In genomic region chr5:158382473-158382872, GRCh38 we compare ENCODE assay signal across 8 cellular contexts.
DNase-seq lines count a peak whose midpoint lies in the region; ATAC-seq, FAIRE-seq and TF ChIP-seq lines count a peak whose summit lies in the region.

No MANE protein-coding gene starts in this region.

- no peaks in the 10 kb centered on the region for H3K9me3 ChIP-seq in SK-N-SH
- H3K9me3 ChIP-seq in fibroblast of lung (ENCODE audit: control insufficient read depth, insufficient read depth, low read depth, low read length), result no peaks in the 10 kb centered on the region
- H3K9me3 ChIP-seq in trophoblast cell (ENCODE audit: insufficient read depth, low read depth, low read length), result no peaks in the 10 kb centered on the region

- H3K4me2 ChIP-seq in SK-N-SH, result peak overlapping the region; percentile 52
- H3K4me2 ChIP-seq in fibroblast of lung (ENCODE audit: extremely low read depth, insufficient read depth, low read length), result peak overlapping the region; percentile 60
- H3K4me2 ChIP-seq in trophoblast cell (ENCODE audit: low read length), result no peak overlapping the region

- H3K27me3 ChIP-seq in BJ (ENCODE audit: control insufficient read depth, insufficient read depth, low read length) (no peaks in the 10 kb centered on the region), SK-N-SH (ENCODE audit: insufficient read depth) (no peaks in the 10 kb centered on the region), fibroblast of lung (ENCODE audit: control insufficient read depth, insufficient read depth, low read length) (no peaks in the 10 kb centered on the region), trophoblast cell (ENCODE audit: insufficient read depth, low read length) (no peaks in the 10 kb centered on the region)

- peak overlapping the region; percentile 37; the same call in 1 of the 2 replicates for H3K9ac ChIP-seq in SK-N-SH
- no peak overlapping the region for H3K9ac ChIP-seq in fibroblast of lung (ENCODE audit: insufficient read depth, low read length)
- H3K9ac ChIP-seq in trophoblast cell (ENCODE audit: low read length), result no peak overlapping the region

- H3F3A ChIP-seq in SK-N-SH (replicated peaks; ENCODE audit: insufficient read depth), result peaks cover 36% of the 10 kb centered on the region

- no peak overlapping the region for H2AK5ac ChIP-seq in trophoblast cell (ENCODE audit: low read length)

- H2AFZ ChIP-seq in SK-N-SH (ENCODE audit: low read depth) (no peak overlapping the region), fibroblast of lung (ENCODE audit: low read length) (no peak overlapping the region), trophoblast cell (ENCODE audit: insufficient read depth, low read length, poor library complexity) (no peak overlapping the region)

- peaks cover 5% of the 10 kb centered on the region for H3K27me3 Mint-ChIP-seq in endothelial cell (ENCODE audit: unreplicated experiment)

- no peaks in the 10 kb centered on the region for H3K79me1 ChIP-seq in trophoblast cell (ENCODE audit: low read length)

- H4K12ac ChIP-seq in trophoblast cell (ENCODE audit: low read depth, low read length), result no peak overlapping the region

- ATAC-seq in HG03108 (IDR thresholded peaks at IDR 0.05; ENCODE audit: unreplicated experiment), result peak; percentile 97

- peak; percentile 56 for FAIRE-seq in GM19239 (lab: Jason Lieb, UNC)

- H3K27ac ChIP-seq in SK-N-SH (ENCODE audit: low read depth in 2 of 2, low read length in 1 of 2) (peak overlapping the region in 1 of 2 experiments; percentile 93; a peak in 3 of 4 replicates), fibroblast of lung (ENCODE audit: insufficient read depth, low read length) (peak overlapping the region; percentile 13), trophoblast cell (ENCODE audit: low read depth, low read length) (no peak overlapping the region)

- no peak overlapping the region for H3K4ac ChIP-seq in trophoblast cell (ENCODE audit: low read depth, low read length)

- no peak; the same call in 1 of the 2 replicates for TF ChIP-seq RAD21 in SK-N-SH (IDR thresholded peaks at IDR 0.05; ENCODE audit: low read length)

- H3K9me2 ChIP-seq in SK-N-SH, result no peaks in the 10 kb centered on the region

- H3K79me2 ChIP-seq in SK-N-SH (ENCODE audit: insufficient read depth), result no peaks in the 10 kb centered on the region
- no peaks in the 10 kb centered on the region for H3K79me2 ChIP-seq in fibroblast of lung (ENCODE audit: control insufficient read depth, insufficient read depth, low read length)
- no peaks in the 10 kb centered on the region for H3K79me2 ChIP-seq in trophoblast cell (ENCODE audit: control insufficient read depth, insufficient read depth, low read length, poor library complexity)

- CTCF ChIA-PET in BJ (lab: Yijun Ruan, JAX) (no interaction called here), SK-N-SH (lab: Yijun Ruan, JAX) (no interaction called here)

- no peaks in the 10 kb centered on the region for H3K36me3 ChIP-seq in BJ (ENCODE audit: control insufficient read depth, insufficient read depth, low read length)
- H3K36me3 ChIP-seq in SK-N-SH (replicated peaks in 1 of 2; ENCODE audit: control insufficient read depth in 1 of 2, insufficient read depth in 2 of 2, low read length in 1 of 2), result no peaks in the 10 kb centered on the region
- no peaks in the 10 kb centered on the region for H3K36me3 ChIP-seq in fibroblast of lung (ENCODE audit: control insufficient read depth, insufficient read depth, low read length)
- no peaks in the 10 kb centered on the region for H3K36me3 ChIP-seq in trophoblast cell (ENCODE audit: control insufficient read depth in 1 of 2, insufficient read depth in 2 of 2, low read length in 2 of 2)

- H2BK5ac ChIP-seq in trophoblast cell (ENCODE audit: low read depth, low read length, poor library complexity), result no peak overlapping the region

- H3K4me1 ChIP-seq in SK-N-SH (ENCODE audit: control insufficient read depth in 1 of 2, insufficient read depth in 2 of 2, low read depth in 1 of 2, low read length in 1 of 2) (peaks cover 4 to 23% of the 10 kb centered on the region in 2 experiments), fibroblast of lung (ENCODE audit: control insufficient read depth, extremely low read depth, insufficient read depth, low read length) (peaks cover 22% of the 10 kb centered on the region), trophoblast cell (ENCODE audit: control insufficient read depth in 1 of 2, insufficient read depth in 2 of 2, low read length in 2 of 2) (peaks cover 0 to 2% of the 10 kb centered on the region in 2 experiments)

- no peak overlapping the region for H3K27ac Mint-ChIP-seq in endothelial cell (ENCODE audit: unreplicated experiment)

- DNase-seq in BJ (ENCODE audit: low read depth) (peak; percentile 89), GM19239 (ENCODE audit: insufficient read length, low spot score) (no peak), SK-N-SH (no peak), fibroblast of lung (ENCODE audit: low read depth in 2 of 2) (peak; percentile 97), trophoblast cell (peak; percentile 60 to 61), endothelial cell (ENCODE audit: low spot score) (no peak)
- no peak for DNase-seq in effector CD4-positive, alpha-beta T cell

- no peaks in the 10 kb centered on the region for H4K20me1 ChIP-seq in SK-N-SH (ENCODE audit: insufficient read depth)
- no peaks in the 10 kb centered on the region for H4K20me1 ChIP-seq in fibroblast of lung (ENCODE audit: control insufficient read depth, extremely low read depth, insufficient read depth, low read length)

- no peak overlapping the region for H3K23ac ChIP-seq in trophoblast cell (ENCODE audit: low read length)

- H4K8ac ChIP-seq in trophoblast cell (ENCODE audit: low read depth, low read length), result no peak overlapping the region

- no peak overlapping the region for H2BK120ac ChIP-seq in trophoblast cell (ENCODE audit: insufficient read depth, low read length, poor library complexity)

- H3K4me1 Mint-ChIP-seq in endothelial cell (ENCODE audit: unreplicated experiment), result no peaks in the 10 kb centered on the region

- no peak overlapping the region for H3K18ac ChIP-seq in trophoblast cell (ENCODE audit: low read length)

- H4K91ac ChIP-seq in trophoblast cell (ENCODE audit: low read depth, low read length), result no peak overlapping the region

- no peak overlapping the region for H3K4me3 Mint-ChIP-seq in endothelial cell (ENCODE audit: unreplicated experiment)

- no peak overlapping the region for H3K14ac ChIP-seq in trophoblast cell (ENCODE audit: low read length)

- no peak overlapping the region for H3K4me3 ChIP-seq in BJ (ENCODE audit: low read depth, low read length)
- H3K4me3 ChIP-seq in SK-N-SH (ENCODE audit: low read depth in 2 of 2, low read length in 1 of 2), result no peak overlapping the region
- H3K4me3 ChIP-seq in fibroblast of lung (replicated peaks in 1 of 4; ENCODE audit: control extremely low read depth in 1 of 4, insufficient read depth in 1 of 4, low read depth in 3 of 4, low read length in 4 of 4), result no peak overlapping the region
- no peak overlapping the region for H3K4me3 ChIP-seq in trophoblast cell (ENCODE audit: low read depth, low read length)

- no peak for TF ChIP-seq CTCF in BJ (IDR thresholded peaks at IDR 0.05; ENCODE audit: insufficient read depth, low read depth, low read length)
- TF ChIP-seq CTCF in SK-N-SH (IDR thresholded peaks at IDR 0.05), result no peak
- TF ChIP-seq CTCF in fibroblast of lung (conservative IDR thresholded peaks at IDR 0.05 in 1 of 2, IDR thresholded peaks at IDR 0.05 in 1 of 2; ENCODE audit: low read depth in 1 of 2, low read length in 2 of 2), result no peak
- no peak for TF ChIP-seq CTCF in endothelial cell (IDR thresholded peaks at IDR 0.05; ENCODE audit: unreplicated experiment)

- POLR2A ChIA-PET in BJ (lab: Charles Lee) (interaction anchor here (0.6 kb wide), 1 partner anchor 175 kb away, joined by 4 read pairs; no protein-coding TSS in a partner anchor), SK-N-SH (lab: Yijun Ruan, JAX) (no interaction called here)

- H3K9me3 Mint-ChIP-seq in endothelial cell (ENCODE audit: unreplicated experiment), result no peaks in the 10 kb centered on the region

- whole genome bisulfite sequencing in SK-N-SH (ENCODE audit: low lambda C conversion rate), result 4% methylated on average over 2 of the region's 2 CpGs
- no CpG with 5 or more reads among the region's 2 CpGs for WGBS in trophoblast cell (ENCODE audit: extremely low coverage, insufficient coverage, insufficient read length)

- peak in 1 of 2 experiments; percentile 91; a peak in 2 of 4 replicates for TF ChIP-seq EP300 in SK-N-SH (IDR thresholded peaks at IDR 0.05; ENCODE audit: borderline replicate concordance in 1 of 2, low read depth in 1 of 2, low read length in 1 of 2)

- H2BK12ac ChIP-seq in trophoblast cell (ENCODE audit: low read length), result no peak overlapping the region

- H3K36me3 Mint-ChIP-seq in endothelial cell (ENCODE audit: low read depth, unreplicated experiment), result no peaks in the 10 kb centered on the region

TF ChIP-seq in SK-N-SH, 30 proteins besides CTCF, POLR2A, EP300 and RAD21 (continues in another document):
- no peak for TF ChIP-seq EZH2phosphoT487 (IDR thresholded peaks at IDR 0.05; ENCODE audit: borderline replicate concordance, low read depth)
- no peak for TF ChIP-seq USF2 (IDR thresholded peaks at IDR 0.05; ENCODE audit: borderline replicate concordance, low read depth, low read length)
- TF ChIP-seq TCF12 (IDR thresholded peaks at IDR 0.05), result peak; percentile 88
- 0 out of 2 replicates have a peak, but pooled peaks have one; percentile 18 for TF ChIP-seq FOXM1 (IDR thresholded peaks at IDR 0.05; ENCODE audit: low read depth)
- TF ChIP-seq, protein P1, sequence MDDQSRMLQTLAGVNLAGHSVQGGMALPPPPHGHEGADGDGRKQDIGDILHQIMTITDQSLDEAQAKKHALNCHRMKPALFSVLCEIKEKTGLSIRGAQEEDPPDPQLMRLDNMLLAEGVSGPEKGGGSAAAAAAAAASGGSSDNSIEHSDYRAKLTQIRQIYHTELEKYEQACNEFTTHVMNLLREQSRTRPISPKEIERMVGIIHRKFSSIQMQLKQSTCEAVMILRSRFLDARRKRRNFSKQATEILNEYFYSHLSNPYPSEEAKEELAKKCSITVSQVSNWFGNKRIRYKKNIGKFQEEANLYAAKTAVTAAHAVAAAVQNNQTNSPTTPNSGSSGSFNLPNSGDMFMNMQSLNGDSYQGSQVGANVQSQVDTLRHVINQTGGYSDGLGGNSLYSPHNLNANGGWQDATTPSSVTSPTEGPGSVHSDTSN (IDR thresholded peaks at IDR 0.05), result peak; percentile 79
- TF ChIP-seq, protein P2, sequence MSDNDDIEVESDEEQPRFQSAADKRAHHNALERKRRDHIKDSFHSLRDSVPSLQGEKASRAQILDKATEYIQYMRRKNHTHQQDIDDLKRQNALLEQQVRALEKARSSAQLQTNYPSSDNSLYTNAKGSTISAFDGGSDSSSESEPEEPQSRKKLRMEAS (IDR thresholded peaks at IDR 0.05; ENCODE audit: low read depth), result peak; percentile 80
- peak; percentile 51; the same call in 1 of the 2 replicates for TF ChIP-seq POLR2AphosphoS5 (IDR thresholded peaks at IDR 0.05; ENCODE audit: low read depth, low read length)

Comparison
In these comparisons a context has a peak if more than half of its experiments do, and no peak if none do; other contexts are left out.
1. DNase-seq: peak in BJ (single experiment), fibroblast of lung (2 of 2) and trophoblast cell (2 of 2); none in GM19239 (single experiment), SK-N-SH (single experiment), endothelial cell (single experiment) and effector CD4-positive, alpha-beta T cell (single experiment).